8 cellular contexts compared by ENCODE assay signal in genomic region chr9:4923580-4924544, GRCh38.
A peak's percentile ranks its signal among the peaks of the same experiment; 100 is the strongest.
DNase-seq lines count a peak whose midpoint lies in the region; ATAC-seq and TF ChIP-seq lines count a peak whose summit lies in the region.

No MANE protein-coding gene starts in this region.

- WGBS in mesendoderm (ENCODE audit: extremely low coverage, insufficient coverage, low lambda C conversion rate): no CpG with 5 or more reads among the region's 5 CpGs
- WGBS in ovary, 3 donors: 39 to 45% (median 40%) methylated on average over 5 of the region's 5 CpGs

- H3K36me3 ChIP-seq in BE2C (no peaks in the 10 kb centered on the region), mesendoderm (ENCODE audit: control insufficient read depth, insufficient read depth, low read length) (no peaks in the 10 kb centered on the region), ovary (no peaks in the 10 kb centered on the region)

- no peaks in the 10 kb centered on the region for H3K4me1 ChIP-seq in BE2C
- no peaks in the 10 kb centered on the region for H3K4me1 ChIP-seq in mesendoderm (ENCODE audit: control insufficient read depth, low read depth, low read length)
- H3K4me1 ChIP-seq in ovary (ENCODE audit: insufficient read depth): peaks cover 3% of the 10 kb centered on the region

- no peak overlapping the region for H2BK120ac ChIP-seq in mesendoderm (ENCODE audit: low read depth, low read length)

- H3K9me3 ChIP-seq in BE2C (no peaks in the 10 kb centered on the region), ovary (no peaks in the 10 kb centered on the region)

- H3K79me1 ChIP-seq in mesendoderm (ENCODE audit: low read length): no peaks in the 10 kb centered on the region

- no peak overlapping the region for H3K56ac ChIP-seq in mesendoderm (ENCODE audit: low read length)

- H3K4me3 ChIP-seq in BE2C (ENCODE audit: low read depth, low read length): no peak overlapping the region
- no peak overlapping the region for H3K4me3 ChIP-seq in astrocyte of the cerebellum (ENCODE audit: low read depth, low read length)
- H3K4me3 ChIP-seq in mesendoderm (ENCODE audit: low read length): no peak overlapping the region
- H3K4me3 ChIP-seq in ovary: no peak overlapping the region

- H2BK5ac ChIP-seq in mesendoderm (ENCODE audit: low read length): no peak overlapping the region

- H3K27ac ChIP-seq in mesendoderm (ENCODE audit: low read depth, low read length) (no peak overlapping the region), ovary (no peak overlapping the region)

- no peak overlapping the region for H4K5ac ChIP-seq in mesendoderm (ENCODE audit: low read length)

- H3K4ac ChIP-seq in mesendoderm (ENCODE audit: low read depth, low read length): no peak overlapping the region

- in situ Hi-C loops in astrocyte of the cerebellum (cut with HindIII; ENCODE audit: low sequenced_read_pairs): no loop called here

- peak; percentile 57 for ATAC-seq in GM18858 (IDR thresholded peaks at IDR 0.05; ENCODE audit: unreplicated experiment)

- TF ChIP-seq EP300 in ovary (IDR thresholded peaks at IDR 0.05): no peak

- H3K4me2 ChIP-seq in mesendoderm (ENCODE audit: low read length): no peak overlapping the region

- H3K18ac ChIP-seq in mesendoderm (ENCODE audit: low read length): no peak overlapping the region

- H4K8ac ChIP-seq in mesendoderm (ENCODE audit: low read depth, low read length): no peak overlapping the region

- DNase-seq in BE2C (no peak), LHCN-M2 (ENCODE audit: low read depth) (peak; percentile 47), astrocyte of the cerebellum (ENCODE audit: low read depth) (no peak), mesendoderm (peak; percentile 60), ovary (no peak), middle frontal gyrus (ENCODE audit: extremely low spot score, low spot score) (no peak), C1 segment of cervical spinal cord (lab: John Stamatoyannopoulos, UW) (no peak)

- no peak overlapping the region for H3K9ac ChIP-seq in mesendoderm (ENCODE audit: low read length)

- no peak overlapping the region for H2BK15ac ChIP-seq in mesendoderm (replicated peaks; ENCODE audit: low read depth)

- H3K23ac ChIP-seq in mesendoderm (ENCODE audit: low read length): no peak overlapping the region

- TF ChIP-seq CTCF in BE2C (IDR thresholded peaks at IDR 0.05; ENCODE audit: low read depth, low read length): peak; percentile 40
- TF ChIP-seq CTCF in astrocyte of the cerebellum (IDR thresholded peaks at IDR 0.05; ENCODE audit: low read depth, low read length, missing control alignments): peak; percentile 33
- no peak for TF ChIP-seq CTCF in ovary (IDR thresholded peaks at IDR 0.05)

- intact Hi-C loops in ovary (cut with DNase I): no loop called here

- H3K27me3 ChIP-seq in BE2C (no peaks in the 10 kb centered on the region), mesendoderm (ENCODE audit: insufficient read depth, low read length, poor library complexity) (no peaks in the 10 kb centered on the region), ovary (no peaks in the 10 kb centered on the region)

- no peaks in the 10 kb centered on the region for H3K79me2 ChIP-seq in mesendoderm (ENCODE audit: control insufficient read depth, insufficient read depth, low read length)

- TF ChIP-seq POLR2A in ovary (IDR thresholded peaks at IDR 0.05): no peak

- H2AK5ac ChIP-seq in mesendoderm (ENCODE audit: low read length): no peak overlapping the region

Comparison
In these comparisons a context has a peak if more than half of its experiments do, and no peak if none do; other contexts are left out.
1. DNase-seq: peak in LHCN-M2 (single experiment) and mesendoderm (single experiment); none in BE2C (single experiment), astrocyte of the cerebellum (single experiment), ovary (0 of 5), middle frontal gyrus (single experiment) and C1 segment of cervical spinal cord (0 of 14).
2. CTCF ChIP-seq: peak in BE2C (single experiment) and astrocyte of the cerebellum (single experiment); none in ovary (0 of 3).